In genomic region chr6:145844933-145845531, GRCh38 we compare ENCODE assay signal across 24 cellular contexts. TPM values are rescaled to one million over a fixed set of nuclear protein-coding genes. Genes with fewer than 3 reads are reported as not detected.
DNase-seq lines count a peak whose midpoint lies in the region; ATAC-seq and TF ChIP-seq lines count a peak whose summit lies in the region.
"Had no signal": no experiment of that assay in that cellular context is flagged by ENCODE, and none has a peak within 500 bp of the region (broad histone marks: within the 10 kb centered on the region; RNA-seq: fewer than 3 reads in every experiment).

No MANE protein-coding gene starts in this region.

- DNase-seq in left ventricle myocardium inferior (no peak), right cardiac atrium (no peak), chondrocyte (ENCODE audit: low spot score) (no peak), myocyte (ENCODE audit: low read depth) (peak; percentile 81), ACHN (no peak)
- DNase-seq in activated CD8-positive, alpha-beta memory T cell treated with anti-CD3 and anti-CD28 coated beads, Interleukin-2, amount 50 U/mL, for 4 hours, result no peak
- DNase-seq: activated CD4-positive, CD25-positive, alpha-beta regulatory T cell treated with anti-CD3 and anti-CD28 coated beads, Interleukin-2, amount 50 U/mL, for 72 hours; activated T-cell treated with anti-CD3 and anti-CD28 coated beads, Interleukin-2, amount 50 U/mL, for 24 hours; CD8-positive, alpha-beta T cell; foreskin keratinocyte; NCI-H1092; NCI-H2029; NCI-H226; NCI-H69; RPMI8226; spleen; trophoblast cell had no signal

- H3K27me3 ChIP-seq in left ventricle myocardium inferior (ENCODE audit: low read depth) (no peaks in the 10 kb centered on the region), right cardiac atrium (ENCODE audit: control insufficient read depth, insufficient read depth) (no peaks in the 10 kb centered on the region), stomach smooth muscle (ENCODE audit: control insufficient read depth in 1 of 2, insufficient read depth in 2 of 2, low read length in 2 of 2) (no peaks in the 10 kb centered on the region)
- H3K27me3 ChIP-seq: foreskin keratinocyte, neutrophil, spleen had no signal

- peaks cover 26% of the 10 kb centered on the region for H3K4me1 Mint-ChIP-seq in chondrocyte (ENCODE audit: low read depth)
- H3K4me1 Mint-ChIP-seq: B cell had no signal

- H3K9me3 ChIP-seq in left ventricle myocardium inferior (replicated peaks) (no peaks in the 10 kb centered on the region), right cardiac atrium (ENCODE audit: control insufficient read depth, low read length) (no peaks in the 10 kb centered on the region), stomach smooth muscle (ENCODE audit: control insufficient read depth in 2 of 2, low read length in 2 of 2) (no peaks in the 10 kb centered on the region)
- H3K9me3 ChIP-seq: neutrophil, prostate gland, spleen had no signal

- H3K36me3 ChIP-seq in left ventricle myocardium inferior (no peaks in the 10 kb centered on the region), stomach smooth muscle (ENCODE audit: control insufficient read depth in 2 of 2, insufficient read depth in 2 of 2, low read length in 2 of 2) (no peaks in the 10 kb centered on the region)
- H3K36me3 ChIP-seq: neutrophil, prostate gland, spleen had no signal

- no peak overlapping the region for H3K9ac ChIP-seq in stomach smooth muscle (ENCODE audit: low read length in 2 of 2)

- no peaks in the 10 kb centered on the region for H3K36me3 Mint-ChIP-seq in chondrocyte (ENCODE audit: low read depth)

- in situ Hi-C loops in ACHN (cut with HindIII; ENCODE audit: low pct_ligation_motif_present, low pct_unique_long_range_greater_than_20kb, low sequenced_read_pairs), result no loop called here

- WGBS in right cardiac atrium, result 49% methylated on average over 4 of the region's 4 CpGs

- H3K27ac ChIP-seq in left ventricle myocardium inferior (replicated peaks) (peak overlapping the region; percentile 14), right cardiac atrium (ENCODE audit: low read length) (no peak overlapping the region), stomach smooth muscle (ENCODE audit: low read length) (peak overlapping the region; percentile 1)
- H3K27ac ChIP-seq: foreskin keratinocyte, neutrophil, prostate gland, SK-N-MC, spleen had no signal

- peak overlapping the region; percentile 74 for H3K27ac Mint-ChIP-seq in chondrocyte (ENCODE audit: unreplicated experiment)
- H3K27ac Mint-ChIP-seq: activated T-cell treated with anti-CD3 and anti-CD28 coated beads, Interleukin-2, amount 50 U/mL, for 24 hours; B cell; CD8-positive, alpha-beta T cell; T-helper 1 cell treated with Interleukin-12 subunit alpha and Interleukin-12 subunit beta and Interleukin-4 antibody, amounts not matched to agents 30 μg/mL and 1 μg/mL, for 36 hours had no signal

- no peak overlapping the region for H3K4me3 Mint-ChIP-seq in chondrocyte (ENCODE audit: unreplicated experiment)
- H3K4me3 Mint-ChIP-seq: activated T-cell treated with anti-CD3 and anti-CD28 coated beads, Interleukin-2, amount 50 U/mL, for 24 hours; B cell; CD8-positive, alpha-beta T cell; T-helper 1 cell treated with Interleukin-12 subunit alpha and Interleukin-12 subunit beta and Interleukin-4 antibody, amounts not matched to agents 30 μg/mL and 1 μg/mL, for 36 hours had no signal

- intact Hi-C loops in left ventricle myocardium inferior (cut with micrococcal nuclease) (no loop called here), right cardiac atrium (cut with DNase I) (no loop called here)

- H3K4me3 ChIP-seq in left ventricle myocardium inferior, result no peak overlapping the region
- no peak overlapping the region for H3K4me3 ChIP-seq in right cardiac atrium (ENCODE audit: low read length)
- no peak overlapping the region for H3K4me3 ChIP-seq in stomach smooth muscle (ENCODE audit: low read length in 2 of 2)
- H3K4me3 ChIP-seq: prostate gland, SK-N-MC, spleen had no signal

- no peak for ATAC-seq in right cardiac atrium
- ATAC-seq in HG03469 (IDR thresholded peaks at IDR 0.05; ENCODE audit: unreplicated experiment), result no peak
- ATAC-seq: foreskin keratinocyte had no signal

- TF ChIP-seq CTCF in left ventricle myocardium inferior (IDR thresholded peaks at IDR 0.05; ENCODE audit: borderline replicate concordance) (no peak), chondrocyte (IDR thresholded peaks at IDR 0.05) (no peak)

- H3K27me3 Mint-ChIP-seq in chondrocyte (ENCODE audit: low read depth), result no peaks in the 10 kb centered on the region
- H3K27me3 Mint-ChIP-seq: activated T-cell treated with anti-CD3 and anti-CD28 coated beads, Interleukin-2, amount 50 U/mL, for 24 hours; B cell had no signal

- no peaks in the 10 kb centered on the region for H3K9me3 Mint-ChIP-seq in chondrocyte (ENCODE audit: low read depth)
- H3K9me3 Mint-ChIP-seq: activated T-cell treated with anti-CD3 and anti-CD28 coated beads, Interleukin-2, amount 50 U/mL, for 24 hours; CD8-positive, alpha-beta T cell; T-helper 1 cell treated with Interleukin-12 subunit alpha and Interleukin-12 subunit beta and Interleukin-4 antibody, amounts not matched to agents 30 μg/mL and 1 μg/mL, for 36 hours had no signal

- peaks cover 39% of the 10 kb centered on the region for H3K4me1 ChIP-seq in left ventricle myocardium inferior
- H3K4me1 ChIP-seq in right cardiac atrium (ENCODE audit: control insufficient read depth, insufficient read depth, low read length), result peaks cover 5% of the 10 kb centered on the region
- peaks cover 12% of the 10 kb centered on the region for H3K4me1 ChIP-seq in stomach smooth muscle (ENCODE audit: control insufficient read depth, insufficient read depth, low read length)
- H3K4me1 ChIP-seq: foreskin keratinocyte, spleen had no signal

RNA-seq across cellular contexts. Expression of gene FBXO30, which starts 30.4 kb away (rescaled TPM):
- total RNA-seq in left ventricle myocardium inferior (16.7 TPM), right cardiac atrium (10 to 100 TPM; 12.7 to 14.0 (median 13.4) TPM), chondrocyte (10.4 to 11.8 TPM (median 11.0 TPM) in 3 replicates), myocyte (35.0 and 40.6 TPM in 2 replicates)
- 6.7 TPM for polyA plus RNA-seq in right cardiac atrium
- 7.5 TPM for polyA plus RNA-seq in myocyte (2012)
